Comparison of ENCODE assay signal across 1 cellular context in the genomic region with DNA sequence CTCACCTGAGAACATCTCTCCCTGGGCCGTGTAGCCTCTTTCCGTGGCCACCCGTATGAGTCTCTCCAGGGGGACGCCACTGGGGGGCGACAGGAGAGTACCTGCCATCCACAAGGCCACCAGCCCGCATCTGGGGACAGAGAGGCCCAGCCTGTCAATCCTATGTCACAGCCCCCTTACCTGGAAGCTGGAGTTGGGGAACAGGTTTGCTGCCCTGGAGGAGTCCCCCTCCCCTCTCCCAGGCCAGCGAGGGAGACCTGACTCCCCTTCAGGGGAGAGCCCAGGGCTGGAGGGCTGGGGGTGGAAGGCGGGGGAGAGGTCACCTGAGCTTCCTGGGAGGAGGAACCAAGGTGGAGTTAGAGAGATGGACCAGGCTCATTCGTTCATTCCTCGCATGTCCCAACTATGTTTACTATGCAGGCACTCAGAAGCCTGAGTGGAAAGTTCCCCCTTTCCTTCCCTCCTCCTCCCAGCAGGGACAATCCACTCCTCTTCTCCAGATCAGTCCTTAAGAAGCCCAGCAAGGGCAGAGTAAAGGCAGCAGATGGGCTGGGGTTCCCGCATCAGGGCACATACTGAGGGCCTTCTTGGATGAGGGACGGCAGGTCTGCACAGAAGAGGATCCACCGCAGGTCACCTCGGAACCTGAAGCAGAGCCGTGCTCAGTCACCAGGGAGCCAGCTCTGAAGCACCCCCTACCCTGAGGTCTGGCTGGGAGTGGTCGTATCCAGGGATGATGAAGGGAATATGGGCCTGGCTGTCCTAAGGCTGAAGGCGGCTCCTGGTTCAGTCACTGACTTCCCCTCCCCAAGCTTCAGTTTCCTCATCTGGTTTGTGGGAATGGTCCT.
TF ChIP-seq lines count a peak whose summit lies in the region.

No MANE protein-coding gene starts in this region.

TF ChIP-seq in H1, 55 proteins besides CTCF, POLR2A, EP300 and RAD21:
- TF ChIP-seq TAF7 (optimal IDR thresholded peaks at IDR 0.05; ENCODE audit: borderline replicate concordance, low read depth, low read length) = no peak
- TF ChIP-seq CBX5 (IDR thresholded peaks at IDR 0.05; ENCODE audit: low read depth, low read length) = no peak
- no peak for TF ChIP-seq CHD1 (IDR thresholded peaks at IDR 0.05; ENCODE audit: low read depth, low read length)
- TF ChIP-seq RFX5 (IDR thresholded peaks at IDR 0.05; ENCODE audit: borderline replicate concordance, low read depth, low read length) = no peak
- no peak for TF ChIP-seq TBP (IDR thresholded peaks at IDR 0.05; ENCODE audit: low read depth, low read length)
- TF ChIP-seq ZNF274 (IDR thresholded peaks at IDR 0.05; ENCODE audit: borderline replicate concordance, extremely low read depth, low read length) = no peak
- TF ChIP-seq RNF2 (IDR thresholded peaks at IDR 0.05; ENCODE audit: borderline replicate concordance, low read depth, low read length, missing control alignments, poor library complexity, severe bottlenecking) = no peak
- no peak for TF ChIP-seq POU5F1 (IDR thresholded peaks at IDR 0.05; ENCODE audit: low read depth, low read length)
- TF ChIP-seq, protein P1, sequence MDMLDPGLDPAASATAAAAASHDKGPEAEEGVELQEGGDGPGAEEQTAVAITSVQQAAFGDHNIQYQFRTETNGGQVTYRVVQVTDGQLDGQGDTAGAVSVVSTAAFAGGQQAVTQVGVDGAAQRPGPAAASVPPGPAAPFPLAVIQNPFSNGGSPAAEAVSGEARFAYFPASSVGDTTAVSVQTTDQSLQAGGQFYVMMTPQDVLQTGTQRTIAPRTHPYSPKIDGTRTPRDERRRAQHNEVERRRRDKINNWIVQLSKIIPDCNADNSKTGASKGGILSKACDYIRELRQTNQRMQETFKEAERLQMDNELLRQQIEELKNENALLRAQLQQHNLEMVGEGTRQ (IDR thresholded peaks at IDR 0.05; ENCODE audit: low read length) = no peak
- no peak for TF ChIP-seq SP4 (IDR thresholded peaks at IDR 0.05; ENCODE audit: low read length)
- TF ChIP-seq KDM1A (IDR thresholded peaks at IDR 0.05; ENCODE audit: borderline replicate concordance, low read length) = no peak
- TF ChIP-seq NANOG (IDR thresholded peaks at IDR 0.05; ENCODE audit: insufficient read depth, low read depth, low read length, poor library complexity, severe bottlenecking) = no peak
